In the genomic region with DNA sequence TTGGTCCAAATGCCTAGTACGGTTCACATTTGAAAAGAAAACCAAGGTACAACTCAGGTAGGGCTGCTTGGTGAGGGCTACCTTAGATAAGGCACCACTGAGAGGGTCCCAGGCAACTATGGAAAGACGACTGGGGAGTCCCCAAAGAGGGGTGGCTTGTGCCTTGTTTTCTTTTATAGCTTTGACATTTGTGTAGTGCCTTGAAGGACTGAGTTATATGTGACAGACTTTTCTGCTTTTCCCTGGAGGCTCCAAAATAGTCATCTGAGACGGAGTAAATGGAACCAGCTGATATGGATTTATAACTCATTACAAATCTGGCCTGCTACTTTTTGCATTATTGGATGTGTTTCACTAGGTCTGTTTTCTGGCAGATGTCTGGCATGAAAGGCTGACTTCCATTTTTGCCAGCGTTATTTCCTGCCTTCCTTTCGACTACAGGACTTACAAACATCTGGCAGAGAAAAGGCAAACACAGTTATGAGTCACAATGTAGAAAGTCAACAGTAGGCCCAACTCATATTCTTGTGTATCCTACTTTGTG, we compare ENCODE assay signal across 1 cellular context.
TF ChIP-seq lines count a peak whose summit lies in the region.

No MANE protein-coding gene starts in this region.

TF ChIP-seq in HepG2, 621 proteins besides CTCF, POLR2A, EP300 and RAD21 (continued from another document):
- TF ChIP-seq, protein P1, sequence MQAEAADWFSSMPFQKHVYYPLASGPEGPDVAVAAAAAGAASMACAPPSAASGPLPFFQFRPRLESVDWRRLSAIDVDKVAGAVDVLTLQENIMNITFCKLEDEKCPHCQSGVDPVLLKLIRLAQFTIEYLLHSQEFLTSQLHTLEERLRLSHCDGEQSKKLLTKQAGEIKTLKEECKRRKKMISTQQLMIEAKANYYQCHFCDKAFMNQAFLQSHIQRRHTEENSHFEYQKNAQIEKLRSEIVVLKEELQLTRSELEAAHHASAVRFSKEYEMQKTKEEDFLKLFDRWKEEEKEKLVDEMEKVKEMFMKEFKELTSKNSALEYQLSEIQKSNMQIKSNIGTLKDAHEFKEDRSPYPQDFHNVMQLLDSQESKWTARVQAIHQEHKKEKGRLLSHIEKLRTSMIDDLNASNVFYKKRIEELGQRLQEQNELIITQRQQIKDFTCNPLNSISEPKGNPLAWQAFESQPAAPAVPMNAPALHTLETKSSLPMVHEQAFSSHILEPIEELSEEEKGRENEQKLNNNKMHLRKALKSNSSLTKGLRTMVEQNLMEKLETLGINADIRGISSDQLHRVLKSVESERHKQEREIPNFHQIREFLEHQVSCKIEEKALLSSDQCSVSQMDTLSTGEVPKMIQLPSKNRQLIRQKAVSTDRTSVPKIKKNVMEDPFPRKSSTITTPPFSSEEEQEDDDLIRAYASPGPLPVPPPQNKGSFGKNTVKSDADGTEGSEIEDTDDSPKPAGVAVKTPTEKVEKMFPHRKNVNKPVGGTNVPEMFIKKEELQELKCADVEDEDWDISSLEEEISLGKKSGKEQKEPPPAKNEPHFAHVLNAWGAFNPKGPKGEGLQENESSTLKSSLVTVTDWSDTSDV (CRISPR knock-in tag; IDR thresholded peaks at IDR 0.05), result no peak
- peak; percentile 62; the same call in 1 of the 2 replicates for TF ChIP-seq MIXL1 (CRISPR knock-in tag; IDR thresholded peaks at IDR 0.05)
- TF ChIP-seq, protein P2, sequence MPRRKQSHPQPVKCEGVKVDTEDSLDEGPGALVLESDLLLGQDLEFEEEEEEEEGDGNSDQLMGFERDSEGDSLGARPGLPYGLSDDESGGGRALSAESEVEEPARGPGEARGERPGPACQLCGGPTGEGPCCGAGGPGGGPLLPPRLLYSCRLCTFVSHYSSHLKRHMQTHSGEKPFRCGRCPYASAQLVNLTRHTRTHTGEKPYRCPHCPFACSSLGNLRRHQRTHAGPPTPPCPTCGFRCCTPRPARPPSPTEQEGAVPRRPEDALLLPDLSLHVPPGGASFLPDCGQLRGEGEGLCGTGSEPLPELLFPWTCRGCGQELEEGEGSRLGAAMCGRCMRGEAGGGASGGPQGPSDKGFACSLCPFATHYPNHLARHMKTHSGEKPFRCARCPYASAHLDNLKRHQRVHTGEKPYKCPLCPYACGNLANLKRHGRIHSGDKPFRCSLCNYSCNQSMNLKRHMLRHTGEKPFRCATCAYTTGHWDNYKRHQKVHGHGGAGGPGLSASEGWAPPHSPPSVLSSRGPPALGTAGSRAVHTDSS (CRISPR knock-in tag; conservative IDR thresholded peaks at IDR 0.05), result no peak
- TF ChIP-seq ZNF780A (CRISPR knock-in tag; IDR thresholded peaks at IDR 0.05), result no peak
- no peak for TF ChIP-seq HNRNPH1 (optimal IDR thresholded peaks at IDR 0.05; ENCODE audit: low read depth, low read length)
